In genomic region chr18:25349131-25349925, GRCh38 we compare ENCODE assay signal across 8 cellular contexts. TPM values are rescaled to one million over a fixed set of nuclear protein-coding genes. Genes with fewer than 3 reads are reported as not detected.
A peak's percentile ranks its signal among the peaks of the same experiment; 100 is the strongest.
DNase-seq lines count a peak whose midpoint lies in the region; ATAC-seq and TF ChIP-seq lines count a peak whose summit lies in the region.

No MANE protein-coding gene starts in this region.

- CTCF ChIA-PET in activated naive CD4-positive, alpha-beta T cell treated with anti-CD3 and anti-CD28 coated beads for 36 hours (lab: Charles Lee), result no interaction called here

- peak overlapping the region; percentile 100 for H3K4me3 ChIP-seq in right cardiac atrium (ENCODE audit: low read length)
- H3K4me3 ChIP-seq in prostate gland, result peak overlapping the region; percentile 43 to 55

- H3K4me3 Mint-ChIP-seq in activated naive CD4-positive, alpha-beta T cell treated with anti-CD3 and anti-CD28 coated beads for 36 hours, result peak overlapping the region; percentile 55

- peak overlapping the region; percentile 76 for H3K27ac ChIP-seq in adipose tissue (ENCODE audit: low read depth, low read length)
- H3K27ac ChIP-seq in right cardiac atrium (ENCODE audit: low read length), result peak overlapping the region; percentile 96
- peak overlapping the region in 1 of 2 donors; percentile 50 for H3K27ac ChIP-seq in prostate gland

- H3K36me3 ChIP-seq in prostate gland, result no peaks in the 10 kb centered on the region

- H3K36me3 Mint-ChIP-seq in activated naive CD4-positive, alpha-beta T cell treated with anti-CD3 and anti-CD28 coated beads for 36 hours (ENCODE audit: low read depth), result no peaks in the 10 kb centered on the region

- TF ChIP-seq CTCF in prostate gland (IDR thresholded peaks at IDR 0.05), result no peak

- ATAC-seq in right cardiac atrium (peak; percentile 51 to 56), HG02642 (IDR thresholded peaks at IDR 0.05; ENCODE audit: poor library complexity, unreplicated experiment) (no peak)

- 0 to 5% (median 1%) methylated on average over 56 to 78 of the region's 78 CpGs for WGBS in adipose tissue, 3 donors
- WGBS in right cardiac atrium, result 1% methylated on average over 78 of the region's 78 CpGs
- WGBS in prostate gland, result 4% methylated on average over 55 of the region's 78 CpGs

- DNase-seq in activated naive CD4-positive, alpha-beta T cell treated with anti-CD3 and anti-CD28 coated beads for 36 hours, result no peak
- DNase-seq in activated naive CD4-positive, alpha-beta T cell treated with Interleukin-2 at 50 U/mL for 16 hours, result no peak
- peak; percentile 51 to 77 (median 63) for DNase-seq in right cardiac atrium
- no peak for DNase-seq in prostate gland (ENCODE audit: low spot score)
- DNase-seq in NCI-H2196 treated with DMSO at 0.1 percent for 48 hours (lab: John Stamatoyannopoulos, UW; ENCODE audit: unreplicated experiment), result no peak
- no peak for DNase-seq in NCI-H2107 (lab: John Stamatoyannopoulos, UW)

- no peaks in the 10 kb centered on the region for H3K9me3 Mint-ChIP-seq in activated naive CD4-positive, alpha-beta T cell treated with anti-CD3 and anti-CD28 coated beads for 36 hours

- TF ChIP-seq POLR2A in prostate gland (IDR thresholded peaks at IDR 0.05), result no peak

- peaks cover 66% of the 10 kb centered on the region for H3K27me3 Mint-ChIP-seq in activated naive CD4-positive, alpha-beta T cell treated with anti-CD3 and anti-CD28 coated beads for 36 hours (ENCODE audit: low read depth)

- no peak overlapping the region for H3K27ac Mint-ChIP-seq in activated naive CD4-positive, alpha-beta T cell treated with anti-CD3 and anti-CD28 coated beads for 36 hours

- intact Hi-C loops in activated naive CD4-positive, alpha-beta T cell treated with anti-CD3 and anti-CD28 coated beads for 36 hours (cut with micrococcal nuclease), result no loop called here
- intact Hi-C loops in right cardiac atrium (cut with DNase I) (loop anchor here in 2 of 4 donors (2.0 to 10.0 kb wide), 4 partner anchors 65 to 363 kb away; no protein-coding TSS in a partner anchor), prostate gland (cut with DNase I) (loop anchor here (10.0 kb wide), 1 partner anchor 65 kb away; no protein-coding TSS in a partner anchor)

- H3K9me3 ChIP-seq in right cardiac atrium (ENCODE audit: control insufficient read depth, low read length) (no peaks in the 10 kb centered on the region), prostate gland (no peaks in the 10 kb centered on the region)

- H3K27me3 ChIP-seq in right cardiac atrium (ENCODE audit: control insufficient read depth, insufficient read depth) (no peaks in the 10 kb centered on the region), prostate gland (replicated peaks; ENCODE audit: insufficient read depth) (no peaks in the 10 kb centered on the region)

- peaks cover 12% of the 10 kb centered on the region for H3K4me1 Mint-ChIP-seq in activated naive CD4-positive, alpha-beta T cell treated with anti-CD3 and anti-CD28 coated beads for 36 hours (ENCODE audit: low read depth)

- H3K4me1 ChIP-seq in right cardiac atrium (ENCODE audit: control insufficient read depth, insufficient read depth, low read length) (no peaks in the 10 kb centered on the region), prostate gland (replicated peaks) (no peaks in the 10 kb centered on the region)

RNA-seq across cellular contexts. Expression of gene ZNF521, which starts 2.6 kb away (rescaled TPM):
- total RNA-seq in activated naive CD4-positive, alpha-beta T cell treated with anti-CD3 and anti-CD28 coated beads for 36 hours, result not detected
- polyA plus RNA-seq in adipose tissue (10 to 100 TPM in 2 of 3 donors, 1 to 10 TPM in 1; 1.8 to 12.4 (median 11.4) TPM), right cardiac atrium (7.2 TPM)
- total RNA-seq in right cardiac atrium (10 to 100 TPM; 37.3 to 54.5 (median 42.1) TPM), prostate gland (10 to 100 TPM; 12.7 to 41.5 TPM)

Comparison
In these comparisons a context has a peak if more than half of its experiments do, and no peak if none do; other contexts are left out.
1. DNase-seq: peak in right cardiac atrium (3 of 3); none in activated naive CD4-positive, alpha-beta T cell treated with anti-CD3 and anti-CD28 coated beads for 36 hours (single experiment), activated naive CD4-positive, alpha-beta T cell treated with Interleukin-2 at 50 U/mL for 16 hours (single experiment), prostate gland (single experiment), NCI-H2196 treated with DMSO at 0.1 percent for 48 hours (single experiment) and NCI-H2107 (single experiment).
2. RNA of gene ZNF521, which starts 2.6 kb away (total RNA-seq): 37.3 to 54.5 TPM in right cardiac atrium and 12.7 to 41.5 TPM in prostate gland; not detected in activated naive CD4-positive, alpha-beta T cell treated with anti-CD3 and anti-CD28 coated beads for 36 hours; every median in the first group is over 10 times any median in the second.